18 cellular contexts compared by ENCODE assay signal in genomic region chr19:10691883-10692282, GRCh38. TPM values are rescaled to one million over a fixed set of nuclear protein-coding genes. Genes with fewer than 3 reads are reported as not detected.
A peak's percentile ranks its signal among the peaks of the same experiment; 100 is the strongest.
DNase-seq lines count a peak whose midpoint lies in the region; ATAC-seq, FAIRE-seq and TF ChIP-seq lines count a peak whose summit lies in the region.
"Had no signal": no experiment of that assay in that cellular context is flagged by ENCODE, and none has a peak within 500 bp of the region (broad histone marks: within the 10 kb centered on the region; RNA-seq: fewer than 3 reads in every experiment).

No MANE protein-coding gene starts in this region.

- intact Hi-C loops in activated naive CD4-positive, alpha-beta T cell treated with anti-CD3 and anti-CD28 coated beads for 36 hours (cut with micrococcal nuclease), result no loop called here
- intact Hi-C loops in GM12878 (cut with micrococcal nuclease; ENCODE audit: unreplicated experiment), result no loop called here
- intact Hi-C loops in lower leg skin (cut with DNase I; ENCODE audit: low total_unique reads), result no loop called here

- in situ Hi-C loops in GM12878 (cut with MboI), result no loop called here

- no peak for FAIRE-seq in GM12878 (lab: Jason Lieb, UNC)
- FAIRE-seq: D721Med, GM18507, H54 had no signal

- no peaks in the 10 kb centered on the region for H3K27me3 ChIP-seq in GM23338 (ENCODE audit: insufficient read depth)
- no peaks in the 10 kb centered on the region for H3K27me3 ChIP-seq in GM12878 (replicated peaks in 1 of 2; ENCODE audit: control insufficient read depth in 2 of 2, insufficient read depth in 2 of 2, low read length in 1 of 2)

- no peak overlapping the region for H3K4me3 ChIP-seq in GM23338
- no peak overlapping the region for H3K4me3 ChIP-seq in GM12878
- H3K4me3 ChIP-seq in lower leg skin (ENCODE audit: low read depth, poor library complexity, severe bottlenecking), result no peak overlapping the region

- H3K36me3 Mint-ChIP-seq in activated naive CD4-positive, alpha-beta T cell treated with anti-CD3 and anti-CD28 coated beads for 36 hours (ENCODE audit: low read depth), result peaks cover 23% of the 10 kb centered on the region
- peaks cover 62% of the 10 kb centered on the region for H3K36me3 Mint-ChIP-seq in GM23338 (ENCODE audit: low read depth)
- peaks cover 30% of the 10 kb centered on the region for H3K36me3 Mint-ChIP-seq in neural crest cell (ENCODE audit: low read depth)
- peaks cover 7% of the 10 kb centered on the region for H3K36me3 Mint-ChIP-seq in natural killer cell treated with Interleukin-12 subunit alpha and Interleukin-12 subunit beta and Interleukin-15 and Interleukin-18, amount 100 ng/mL, for 72 hours

- peaks cover 13% of the 10 kb centered on the region for H3K79me2 ChIP-seq in GM23338 (replicated peaks; ENCODE audit: insufficient read depth)
- no peaks in the 10 kb centered on the region for H3K79me2 ChIP-seq in GM12878 (ENCODE audit: control insufficient read depth, insufficient read depth, low read length)

- CTCF ChIA-PET in activated naive CD4-positive, alpha-beta T cell treated with anti-CD3 and anti-CD28 coated beads for 36 hours (lab: Charles Lee), result interaction anchor here (0.9 to 1.2 kb wide), 3 partner anchors 12 to 111 kb away, joined by 3 read pairs; no protein-coding TSS in a partner anchor
- CTCF ChIA-PET in GM12878 (lab: Yijun Ruan, JAX), result interaction anchor here (0.7 to 1.9 kb wide), 2 partner anchors 48 to 111 kb away, joined by 3 to 9 read pairs; no protein-coding TSS in a partner anchor

- TF ChIP-seq POLR2A in GM12878 (IDR thresholded peaks at IDR 0.05; ENCODE audit: low read depth, low read length), result 0 out of 2 replicates have a peak, but pooled peaks have one; percentile 12
- no peak for TF ChIP-seq POLR2A in lower leg skin (IDR thresholded peaks at IDR 0.05)

- H4K20me1 ChIP-seq in GM23338 (replicated peaks; ENCODE audit: insufficient read depth), result peaks cover 49% of the 10 kb centered on the region
- H4K20me1 ChIP-seq in GM12878 (ENCODE audit: control insufficient read depth, insufficient read depth), result no peaks in the 10 kb centered on the region; the same call in 1 of the 2 replicates

- TF ChIP-seq EP300 in GM12878 (IDR thresholded peaks at IDR 0.05; ENCODE audit: borderline replicate concordance in 1 of 2, control insufficient read depth in 1 of 2, low read depth in 2 of 2, low read length in 2 of 2), result no peak

- peak overlapping the region; percentile 37 for H3K27ac Mint-ChIP-seq in activated naive CD4-positive, alpha-beta T cell treated with anti-CD3 and anti-CD28 coated beads for 36 hours
- H3K27ac Mint-ChIP-seq in GM23338 (peak overlapping the region; percentile 85; the same call in 1 of the 2 replicates), neural crest cell (ENCODE audit: unreplicated experiment) (no peak overlapping the region)
- no peak overlapping the region for H3K27ac Mint-ChIP-seq in natural killer cell treated with Interleukin-12 subunit alpha and Interleukin-12 subunit beta and Interleukin-15 and Interleukin-18, amount 100 ng/mL, for 72 hours
- H3K27ac Mint-ChIP-seq: CD8-positive, alpha-beta T cell had no signal

- H3K27ac ChIP-seq in GM23338 (ENCODE audit: low read depth) (no peak overlapping the region), GM12878 (ENCODE audit: control insufficient read depth, insufficient read depth) (no peak overlapping the region)

- no peak for DNase-seq in activated naive CD4-positive, alpha-beta T cell treated with anti-CD3 and anti-CD28 coated beads for 36 hours
- no peak for DNase-seq in activated naive CD4-positive, alpha-beta T cell treated with Interleukin-2 at 50 U/mL for 16 hours
- DNase-seq in GM23338 (ENCODE audit: low spot score) (no peak), GM12878 (ENCODE audit: low read depth, low spot score) (no peak), neural crest cell (ENCODE audit: low read depth, low spot score) (no peak), lower leg skin (ENCODE audit: low spot score in 2 of 2) (no peak), SW480 (ENCODE audit: low spot score) (no peak)
- DNase-seq in natural killer cell treated with Interleukin-12 subunit alpha and Interleukin-12 subunit beta and Interleukin-15 and Interleukin-18, amount 100 ng/mL, for 72 hours (ENCODE audit: low spot score), result no peak
- DNase-seq: CD8-positive, alpha-beta T cell; DMS79; NCI-H1417; NCI-H1930; NCI-H2171; NCI-H446; NK-92 treated with Interleukin-12 subunit alpha and Interleukin-12 subunit beta, amount 100 ng/mL, for 24 hours had no signal

- ATAC-seq in GM23338 (no peak), GM12878 (no peak)
- no peak for ATAC-seq in natural killer cell treated with Interleukin-12 subunit alpha and Interleukin-12 subunit beta and Interleukin-15 and Interleukin-18, amount 100 ng/mL, for 72 hours
- ATAC-seq: CD8-positive, alpha-beta T cell had no signal

- H3K4me1 ChIP-seq in GM23338 (ENCODE audit: insufficient read depth) (peaks cover 5% of the 10 kb centered on the region; the same call in 1 of the 2 replicates), GM12878 (ENCODE audit: control insufficient read depth, insufficient read depth, low read length) (no peaks in the 10 kb centered on the region)

- H3K4me2 ChIP-seq in GM23338, result no peak overlapping the region
- H3K4me2 ChIP-seq in GM12878 (ENCODE audit: control insufficient read depth, insufficient read depth), result no peak overlapping the region

- H2AFZ ChIP-seq in GM23338, result no peak overlapping the region
- no peak overlapping the region for H2AFZ ChIP-seq in GM12878 (ENCODE audit: control insufficient read depth, low read depth, low read length)

- SMC1A ChIA-PET in GM12878 (lab: Charles Lee; ENCODE audit: uncharacterized antibody, unreplicated experiment), result interaction anchor here (1.0 to 1.2 kb wide), 2 partner anchors 33 to 110 kb away, joined by 3 read pairs; no protein-coding TSS in a partner anchor

- peaks cover 43% of the 10 kb centered on the region for H3K36me3 ChIP-seq in GM23338 (ENCODE audit: insufficient read depth)
- peaks cover 18 to 50% of the 10 kb centered on the region in 2 experiments; a peak in 3 of 4 replicates for H3K36me3 ChIP-seq in GM12878 (ENCODE audit: control insufficient read depth in 2 of 2, insufficient read depth in 2 of 2, low read length in 1 of 2)

- no peak overlapping the region for H3K9ac ChIP-seq in GM12878 (ENCODE audit: control insufficient read depth, insufficient read depth, low read length)

- H3F3A ChIP-seq in GM23338 (replicated peaks; ENCODE audit: low read depth), result peaks cover 72% of the 10 kb centered on the region

- RAD21 ChIA-PET in GM12878 (lab: Charles Lee; ENCODE audit: unreplicated experiment), result interaction anchor here (1.7 kb wide), 1 partner anchor 111 kb away, joined by 5 read pairs; no protein-coding TSS in a partner anchor

- H3K27me3 Mint-ChIP-seq in activated naive CD4-positive, alpha-beta T cell treated with anti-CD3 and anti-CD28 coated beads for 36 hours (ENCODE audit: low read depth), result peaks cover 2% of the 10 kb centered on the region
- peaks cover 47% of the 10 kb centered on the region for H3K27me3 Mint-ChIP-seq in GM23338 (ENCODE audit: insufficient read depth, low read depth, poor library complexity)
- peaks cover 35% of the 10 kb centered on the region for H3K27me3 Mint-ChIP-seq in neural crest cell (ENCODE audit: low read depth)
- H3K27me3 Mint-ChIP-seq in natural killer cell treated with Interleukin-12 subunit alpha and Interleukin-12 subunit beta and Interleukin-15 and Interleukin-18, amount 100 ng/mL, for 72 hours, result peaks cover 5 to 8% of the 10 kb centered on the region in 2 donors

- H3K4me1 Mint-ChIP-seq in activated naive CD4-positive, alpha-beta T cell treated with anti-CD3 and anti-CD28 coated beads for 36 hours (ENCODE audit: low read depth), result peaks cover 17% of the 10 kb centered on the region
- peaks cover 20% of the 10 kb centered on the region for H3K4me1 Mint-ChIP-seq in GM23338
- H3K4me1 Mint-ChIP-seq in neural crest cell, result peaks cover 28% of the 10 kb centered on the region
- H3K4me1 Mint-ChIP-seq in natural killer cell treated with Interleukin-12 subunit alpha and Interleukin-12 subunit beta and Interleukin-15 and Interleukin-18, amount 100 ng/mL, for 72 hours (ENCODE audit: low read depth in 2 of 2), result peaks cover 20 to 29% of the 10 kb centered on the region in 2 donors

- H3K9me3 ChIP-seq in GM12878 (replicated peaks; ENCODE audit: control insufficient read depth, insufficient read depth, low read length), result no peaks in the 10 kb centered on the region

- 68% methylated on average over 5 of the region's 5 CpGs for whole genome bisulfite sequencing in GM12878 (ENCODE audit: insufficient coverage, insufficient replicate concordance, low lambda C conversion rate, missing lambda C conversion rate)
- 77 to 82% methylated on average over 5 of the region's 5 CpGs for WGBS in lower leg skin, 2 donors

- no peak for TF ChIP-seq RAD21 in GM12878 (IDR thresholded peaks at IDR 0.05; ENCODE audit: insufficient read depth, low read depth, low read length)

- TF ChIP-seq CTCF in GM23338 (conservative IDR thresholded peaks at IDR 0.05; ENCODE audit: low read depth in 2 of 2), result no peak
- TF ChIP-seq CTCF in GM12878 (IDR thresholded peaks at IDR 0.05 in 2 of 3, conservative IDR thresholded peaks at IDR 0.05 in 1 of 3; ENCODE audit: control insufficient read depth in 2 of 3, extremely low read depth in 1 of 3, insufficient read depth in 1 of 3, low read depth in 3 of 3, low read length in 3 of 3), result no peak
- TF ChIP-seq CTCF in neural crest cell (conservative IDR thresholded peaks at IDR 0.05), result no peak
- TF ChIP-seq CTCF in lower leg skin (IDR thresholded peaks at IDR 0.05), result no peak

- no peak overlapping the region for H3K4me3 Mint-ChIP-seq in activated naive CD4-positive, alpha-beta T cell treated with anti-CD3 and anti-CD28 coated beads for 36 hours
- no peak overlapping the region for H3K4me3 Mint-ChIP-seq in GM23338
- H3K4me3 Mint-ChIP-seq in neural crest cell, result peak overlapping the region; percentile 61
- H3K4me3 Mint-ChIP-seq in natural killer cell treated with Interleukin-12 subunit alpha and Interleukin-12 subunit beta and Interleukin-15 and Interleukin-18, amount 100 ng/mL, for 72 hours, result no peak overlapping the region
- H3K4me3 Mint-ChIP-seq: CD8-positive, alpha-beta T cell had no signal

- H3K9me3 Mint-ChIP-seq in activated naive CD4-positive, alpha-beta T cell treated with anti-CD3 and anti-CD28 coated beads for 36 hours, result no peaks in the 10 kb centered on the region
- H3K9me3 Mint-ChIP-seq in GM23338 (no peaks in the 10 kb centered on the region; the same call in none of the 3 replicates), neural crest cell (no peaks in the 10 kb centered on the region)
- no peaks in the 10 kb centered on the region for H3K9me3 Mint-ChIP-seq in natural killer cell treated with Interleukin-12 subunit alpha and Interleukin-12 subunit beta and Interleukin-15 and Interleukin-18, amount 100 ng/mL, for 72 hours
- H3K9me3 Mint-ChIP-seq: CD8-positive, alpha-beta T cell had no signal

- BruUV-seq in GM12878 (replicated peaks; lab: Mats Ljungman, UMichigan), result no TSS peak

- no peaks in the 10 kb centered on the region for H3K9me2 ChIP-seq in GM23338 (ENCODE audit: insufficient read depth)

- POLR2A ChIA-PET in GM12878 (lab: Charles Lee), result interaction anchor here (0.5 to 1.0 kb wide), 3 partner anchors 38 to 364 kb away, joined by 3 to 4 read pairs (median 3); no protein-coding TSS in a partner anchor

RNA-seq across cellular contexts. Expression of gene QTRT1, which starts 9.4 kb away (rescaled TPM):
- 10 to 100 TPM; 48.9 to 51.3 TPM for total RNA-seq in activated naive CD4-positive, alpha-beta T cell treated with anti-CD3 and anti-CD28 coated beads for 36 hours
- 54.5 and 61.2 TPM in 2 replicates for total RNA-seq in GM23338 (2014; rRNA removed; shearing (Covaris generic))
- polyA plus RNA-seq in GM23338 (2016; fragmentation: Nextera tagmentation; extraction: Ambion mirVana), result 77.4 and 83.5 TPM in 2 replicates
- 39.8 and 40.8 TPM in 2 replicates for total RNA-seq in GM12878 (2013; cell fraction: nucleolus; rRNA removed)
- 40.7 and 44.3 TPM in 2 replicates for total RNA-seq in GM12878 (2014; rRNA removed)
- total RNA-seq in GM12878 (2014; rRNA removed; fragmentation: Illumina TruSeq; extraction: Trizol), result 18.1 and 19.9 TPM in 2 replicates
- 55.0 and 59.3 TPM in 2 replicates for total RNA-seq in GM12878 (2021)
- polyA plus RNA-seq in GM12878 (2011; ENCODE audit: low read depth), result 33.3 TPM
- polyA plus RNA-seq in GM12878 (2011; rRNA removed), result 10.7 and 33.9 TPM in 2 replicates
- polyA plus RNA-seq in GM12878 (2011; cell fraction: cytosol; rRNA removed), result 41.3 and 62.3 TPM in 2 replicates
- polyA plus RNA-seq in GM12878 (2011; cell fraction: nucleus; rRNA removed), result 244 and 250 TPM in 2 replicates
- polyA plus RNA-seq in GM12878 (2012), result 42.4 and 48.1 TPM in 2 replicates
- polyA plus RNA-seq in GM12878 (2014; fragmentation: Illumina TruSeq; extraction: Trizol), result 4.0 and 14.2 TPM in 2 replicates
- polyA plus RNA-seq in GM12878 (2014; fragmentation: Nextera tagmentation; extraction: Ambion mirVana), result 1 to 10 TPM in 1 of 2 experiments, under 1 TPM in 1; 0.89 to 8.6 TPM
- 66.0 and 71.2 TPM in 2 replicates for polyA plus RNA-seq in GM12878 (2014; rRNA removed)
- 10 to 100 TPM; 73.7 to 78.9 TPM for polyA plus RNA-seq in GM12878 (2016; fragmentation: Nextera tagmentation; extraction: Ambion mirVana)
- polyA minus RNA-seq in GM12878 (2011; rRNA and poly(A)+ RNA removed), result 13.8 and 18.9 TPM in 2 replicates
- polyA minus RNA-seq in GM12878 (2011; cell fraction: cytosol; rRNA and poly(A)+ RNA removed), result 10.2 and 10.4 TPM in 2 replicates
- 20.6 and 23.8 TPM in 2 replicates for polyA minus RNA-seq in GM12878 (2011; cell fraction: nucleus; rRNA and poly(A)+ RNA removed)
- 74.0 and 85.0 TPM in 2 replicates for total RNA-seq in neural crest cell
- 100 to 1,000 TPM in 1 of 2 donors, 10 to 100 TPM in 1; 32.0 to 110 TPM for total RNA-seq in natural killer cell treated with Interleukin-12 subunit alpha and Interleukin-12 subunit beta and Interleukin-15 and Interleukin-18, amount 100 ng/mL, for 72 hours
- total RNA-seq in lower leg skin, result 10 to 100 TPM; 25.1 to 33.7 (median 31.0) TPM

RNA-seq across cellular contexts. Expression of gene DNM2, which starts 26.0 kb away (rescaled TPM):
- 100 to 1,000 TPM; 144 to 148 TPM for total RNA-seq in activated naive CD4-positive, alpha-beta T cell treated with anti-CD3 and anti-CD28 coated beads for 36 hours
- total RNA-seq in GM23338 (2014; rRNA removed; shearing (Covaris generic)), result 107 and 138 TPM in 2 replicates
- polyA plus RNA-seq in GM23338 (2016; fragmentation: Nextera tagmentation; extraction: Ambion mirVana) (40.0 and 40.7 TPM in 2 replicates), GM12878 (2011; rRNA removed) (22.8 and 47.4 TPM in 2 replicates), GM12878 (2014; fragmentation: Illumina TruSeq; extraction: Trizol) (54.5 and 69.2 TPM in 2 replicates), GM12878 (2014; fragmentation: Nextera tagmentation; extraction: Ambion mirVana) (1 to 10 TPM; 1.2 to 3.4 TPM), GM12878 (2014; rRNA removed) (93.1 and 113 TPM in 2 replicates), GM12878 (2016; fragmentation: Nextera tagmentation; extraction: Ambion mirVana) (100 to 1,000 TPM in 1 of 2 experiments, 10 to 100 TPM in 1; 98.3 to 100 TPM)
- total RNA-seq in GM12878 (2013; cell fraction: nucleolus; rRNA removed), result 284 and 297 TPM in 2 replicates
- total RNA-seq in GM12878 (2014; rRNA removed) (56.8 and 68.7 TPM in 2 replicates), GM12878 (2014; rRNA removed; fragmentation: Illumina TruSeq; extraction: Trizol) (53.0 and 58.9 TPM in 2 replicates), GM12878 (2021) (128 and 146 TPM in 2 replicates), neural crest cell (117 TPM in 2 replicates), lower leg skin (100 to 1,000 TPM; 182 to 245 (median 218) TPM)
- polyA plus RNA-seq in GM12878 (2011; ENCODE audit: low read depth), result 38.6 TPM
- 40.7 and 47.0 TPM in 2 replicates for polyA plus RNA-seq in GM12878 (2011; cell fraction: cytosol; rRNA removed)
- polyA plus RNA-seq in GM12878 (2011; cell fraction: nucleus; rRNA removed), result 133 and 175 TPM in 2 replicates
- polyA plus RNA-seq in GM12878 (2012), result 82.2 and 92.4 TPM in 2 replicates
- polyA minus RNA-seq in GM12878 (2011; rRNA and poly(A)+ RNA removed), result 102 and 114 TPM in 2 replicates
- polyA minus RNA-seq in GM12878 (2011; cell fraction: cytosol; rRNA and poly(A)+ RNA removed), result 44.5 and 54.7 TPM in 2 replicates
- polyA minus RNA-seq in GM12878 (2011; cell fraction: nucleus; rRNA and poly(A)+ RNA removed), result 103 and 181 TPM in 2 replicates
- total RNA-seq in natural killer cell treated with Interleukin-12 subunit alpha and Interleukin-12 subunit beta and Interleukin-15 and Interleukin-18, amount 100 ng/mL, for 72 hours, result 100 to 1,000 TPM; 403 to 422 TPM

RNA-seq across cellular contexts. Expression of gene ILF3, which starts 37.7 kb away (rescaled TPM):
- 100 to 1,000 TPM; 399 to 408 TPM for total RNA-seq in activated naive CD4-positive, alpha-beta T cell treated with anti-CD3 and anti-CD28 coated beads for 36 hours
- total RNA-seq in GM23338 (2014; rRNA removed; shearing (Covaris generic)), result 544 and 573 TPM in 2 replicates
- polyA plus RNA-seq in GM23338 (2016; fragmentation: Nextera tagmentation; extraction: Ambion mirVana), result 616 and 625 TPM in 2 replicates
- 214 and 243 TPM in 2 replicates for total RNA-seq in GM12878 (2013; cell fraction: nucleolus; rRNA removed)
- total RNA-seq in GM12878 (2014; rRNA removed), result 100 and 112 TPM in 2 replicates
- 109 and 112 TPM in 2 replicates for total RNA-seq in GM12878 (2014; rRNA removed; fragmentation: Illumina TruSeq; extraction: Trizol)
- total RNA-seq in GM12878 (2021), result 354 and 383 TPM in 2 replicates
- 91.1 TPM for polyA plus RNA-seq in GM12878 (2011; ENCODE audit: low read depth)
- 106 and 178 TPM in 2 replicates for polyA plus RNA-seq in GM12878 (2011; rRNA removed)
- polyA plus RNA-seq in GM12878 (2011; cell fraction: cytosol; rRNA removed), result 116 and 136 TPM in 2 replicates
- polyA plus RNA-seq in GM12878 (2011; cell fraction: nucleus; rRNA removed), result 323 and 436 TPM in 2 replicates
- polyA plus RNA-seq in GM12878 (2012), result 139 and 213 TPM in 2 replicates
- polyA plus RNA-seq in GM12878 (2014; fragmentation: Illumina TruSeq; extraction: Trizol), result 180 and 253 TPM in 2 replicates
- 10 to 100 TPM; 28.1 to 38.1 TPM for polyA plus RNA-seq in GM12878 (2014; fragmentation: Nextera tagmentation; extraction: Ambion mirVana)
- polyA plus RNA-seq in GM12878 (2014; rRNA removed), result 175 and 191 TPM in 2 replicates
- polyA plus RNA-seq in GM12878 (2016; fragmentation: Nextera tagmentation; extraction: Ambion mirVana), result 100 to 1,000 TPM; 205 TPM
- polyA minus RNA-seq in GM12878 (2011; rRNA and poly(A)+ RNA removed), result 111 and 131 TPM in 2 replicates
- 59.6 and 68.8 TPM in 2 replicates for polyA minus RNA-seq in GM12878 (2011; cell fraction: cytosol; rRNA and poly(A)+ RNA removed)
- 70.6 and 125 TPM in 2 replicates for polyA minus RNA-seq in GM12878 (2011; cell fraction: nucleus; rRNA and poly(A)+ RNA removed)
- 848 and 861 TPM in 2 replicates for total RNA-seq in neural crest cell
- total RNA-seq in natural killer cell treated with Interleukin-12 subunit alpha and Interleukin-12 subunit beta and Interleukin-15 and Interleukin-18, amount 100 ng/mL, for 72 hours, result 100 to 1,000 TPM; 298 to 579 TPM
- 100 to 1,000 TPM in 2 of 4 donors, 10 to 100 TPM in 2; 71.8 to 122 (median 97.3) TPM for total RNA-seq in lower leg skin

Comparison
In these comparisons a context has a peak if more than half of its experiments do, and no peak if none do; other contexts are left out.
1. H3K27ac Mint-ChIP-seq: peak in activated naive CD4-positive, alpha-beta T cell treated with anti-CD3 and anti-CD28 coated beads for 36 hours (single experiment) and GM23338 (single experiment); none in neural crest cell (single experiment) and natural killer cell treated with Interleukin-12 subunit alpha and Interleukin-12 subunit beta and Interleukin-15 and Interleukin-18, amount 100 ng/mL, for 72 hours (0 of 2).